11 cellular contexts compared by ENCODE assay signal in genomic region chr13:51643114-51643881, GRCh38. TPM values are rescaled to one million over a fixed set of nuclear protein-coding genes. Genes with fewer than 3 reads are reported as not detected.
DNase-seq lines count a peak whose midpoint lies in the region; ATAC-seq and TF ChIP-seq lines count a peak whose summit lies in the region.
"Had no signal": no experiment of that assay in that cellular context is flagged by ENCODE, and none has a peak within 500 bp of the region (broad histone marks: within the 10 kb centered on the region; RNA-seq: fewer than 3 reads in every experiment).

No MANE protein-coding gene starts in this region.

- no peaks in the 10 kb centered on the region for H3K27me3 Mint-ChIP-seq in activated naive CD8-positive, alpha-beta T cell treated with anti-CD3 and anti-CD28 coated beads, Interleukin-2, amount 10 ng/mL, durations not matched to agents 7 days and 5 days

- H3K4me3 ChIP-seq in AG04449 (ENCODE audit: low read depth, low read length) (peak overlapping the region; percentile 4), HFF-Myc (replicated peaks; ENCODE audit: low read depth, low read length) (no peak overlapping the region)
- H3K4me3 ChIP-seq: heart left ventricle had no signal

- H3K9me3 Mint-ChIP-seq in activated naive CD8-positive, alpha-beta T cell treated with anti-CD3 and anti-CD28 coated beads, Interleukin-2, amount 10 ng/mL, durations not matched to agents 7 days and 5 days: no peaks in the 10 kb centered on the region
- H3K9me3 Mint-ChIP-seq: T-helper 1 cell treated with Interleukin-12 subunit alpha and Interleukin-12 subunit beta and Interleukin-4 antibody, amounts not matched to agents 30 μg/mL and 1 μg/mL, for 36 hours had no signal

- POLR2A ChIA-PET in AG04449 (lab: Yijun Ruan, JAX): interaction anchor here (0.6 to 2.1 kb wide), 3 partner anchors 47 to 190 kb away, joined by 3 to 14 read pairs (median 4); partner anchors contain the start of gene INTS6
- POLR2A ChIA-PET in activated naive CD8-positive, alpha-beta T cell treated with anti-CD3 and anti-CD28 coated beads, Interleukin-2, amount 10 ng/mL, durations not matched to agents 7 days and 5 days (lab: Charles Lee): no interaction called here

- ATAC-seq in activated naive CD8-positive, alpha-beta T cell treated with anti-CD3 and anti-CD28 coated beads, Interleukin-2, amount 10 ng/mL, durations not matched to agents 7 days and 5 days (ENCODE audit: low read depth): no peak
- ATAC-seq in GM19395 (IDR thresholded peaks at IDR 0.05; ENCODE audit: unreplicated experiment) (no peak), GM21447 (IDR thresholded peaks at IDR 0.05; ENCODE audit: unreplicated experiment) (no peak), HG03439 (IDR thresholded peaks at IDR 0.05; ENCODE audit: unreplicated experiment) (no peak)

- H3K27ac Mint-ChIP-seq in activated naive CD8-positive, alpha-beta T cell treated with anti-CD3 and anti-CD28 coated beads, Interleukin-2, amount 10 ng/mL, durations not matched to agents 7 days and 5 days: peak overlapping the region; percentile 51
- H3K27ac Mint-ChIP-seq: T-helper 1 cell treated with Interleukin-12 subunit alpha and Interleukin-12 subunit beta and Interleukin-4 antibody, amounts not matched to agents 30 μg/mL and 1 μg/mL, for 36 hours had no signal

- peak overlapping the region; percentile 31 for H3K4me3 Mint-ChIP-seq in activated naive CD8-positive, alpha-beta T cell treated with anti-CD3 and anti-CD28 coated beads, Interleukin-2, amount 10 ng/mL, durations not matched to agents 7 days and 5 days
- H3K4me3 Mint-ChIP-seq: T-helper 1 cell treated with Interleukin-12 subunit alpha and Interleukin-12 subunit beta and Interleukin-4 antibody, amounts not matched to agents 30 μg/mL and 1 μg/mL, for 36 hours had no signal

- peaks cover 8% of the 10 kb centered on the region for H3K36me3 Mint-ChIP-seq in activated naive CD8-positive, alpha-beta T cell treated with anti-CD3 and anti-CD28 coated beads, Interleukin-2, amount 10 ng/mL, durations not matched to agents 7 days and 5 days

- DNase-seq in AG04449 (ENCODE audit: low read depth, low spot score): peak; percentile 80
- DNase-seq in HFF-Myc (ENCODE audit: extremely low read depth, low read depth): peak; percentile 83
- DNase-seq in activated naive CD8-positive, alpha-beta T cell treated with anti-CD3 and anti-CD28 coated beads, Interleukin-2, amount 10 ng/mL, durations not matched to agents 7 days and 5 days: no peak
- DNase-seq in iris pigment epithelial cell (ENCODE audit: low read depth): peak; percentile 89
- no peak for DNase-seq in GM13977 (ENCODE audit: low spot score)
- DNase-seq: heart left ventricle; stimulated activated CD4-positive, alpha-beta T cell treated with anti-CD3 and anti-CD28 coated beads, Interleukin-4, amount 100 ng/mL, for 1 hour had no signal

- TF ChIP-seq CTCF in AG04449 (IDR thresholded peaks at IDR 0.05; ENCODE audit: insufficient read depth, low read length, missing control alignments) (no peak), HFF-Myc (IDR thresholded peaks at IDR 0.05; ENCODE audit: low read depth, low read length, missing control alignments) (no peak), GM13977 (IDR thresholded peaks at IDR 0.05; ENCODE audit: extremely low read depth, insufficient read depth, missing control alignments) (no peak)

- H3K4me1 Mint-ChIP-seq in activated naive CD8-positive, alpha-beta T cell treated with anti-CD3 and anti-CD28 coated beads, Interleukin-2, amount 10 ng/mL, durations not matched to agents 7 days and 5 days: peaks cover 29% of the 10 kb centered on the region

- CTCF ChIA-PET in AG04449 (lab: Yijun Ruan, JAX): interaction anchor here (0.8 kb wide), 1 partner anchor 50 kb away, joined by 3 read pairs; no protein-coding TSS in a partner anchor

- in situ Hi-C loops in GM13977 (cut with MboI; ENCODE audit: low pct_unique_long_range_greater_than_20kb, low sequenced_read_pairs, unreplicated experiment): no loop called here

RNA-seq across cellular contexts. Expression of gene WDFY2, which starts 59.0 kb away (rescaled TPM):
- 10 to 100 TPM; 12.7 to 15.5 TPM for total RNA-seq in activated naive CD8-positive, alpha-beta T cell treated with anti-CD3 and anti-CD28 coated beads, Interleukin-2, amount 10 ng/mL, durations not matched to agents 7 days and 5 days

Comparison
In these comparisons a context has a peak if more than half of its experiments do, and no peak if none do; other contexts are left out.
1. DNase-seq: peak in AG04449 (single experiment), HFF-Myc (single experiment) and iris pigment epithelial cell (single experiment); none in activated naive CD8-positive, alpha-beta T cell treated with anti-CD3 and anti-CD28 coated beads, Interleukin-2, amount 10 ng/mL, durations not matched to agents 7 days and 5 days (single experiment) and GM13977 (single experiment).